ENCODE assay signal across 27 cellular contexts in the genomic region with DNA sequence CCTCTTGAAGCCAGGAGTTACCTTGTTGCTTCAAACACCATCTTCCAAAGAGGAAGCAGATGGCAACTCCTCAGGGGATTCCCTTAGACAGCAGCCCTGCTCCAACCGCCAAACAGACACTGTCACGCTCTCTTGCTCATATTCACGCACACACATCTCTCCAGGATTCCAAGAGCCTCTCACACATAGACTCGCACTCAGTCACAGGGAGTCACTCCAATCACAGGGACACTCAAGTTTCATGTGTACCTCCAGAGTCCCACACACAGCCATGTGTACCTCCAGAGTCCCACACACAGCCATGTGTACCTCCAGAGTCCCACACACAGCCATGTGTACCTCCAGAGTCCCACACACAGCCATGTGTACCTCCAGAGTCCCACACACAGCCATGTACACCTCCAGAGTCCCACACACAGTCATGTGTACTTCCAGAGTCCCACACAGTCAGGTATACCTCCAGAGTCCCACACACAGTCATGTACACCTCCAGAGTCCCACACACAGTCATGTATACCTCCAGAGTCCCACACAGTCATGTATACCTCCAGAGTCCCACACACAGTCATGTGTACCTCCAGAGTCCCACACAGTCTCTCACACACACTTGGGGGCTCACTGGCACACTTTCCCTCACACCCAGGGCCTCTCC. TPM values are rescaled to one million over a fixed set of nuclear protein-coding genes. Genes with fewer than 3 reads are reported as not detected.
DNase-seq lines count a peak whose midpoint lies in the region; TF ChIP-seq lines count a peak whose summit lies in the region.
"Had no signal": no experiment of that assay in that cellular context is flagged by ENCODE, and none has a peak within 500 bp of the region (broad histone marks: within the 10 kb centered on the region; RNA-seq: fewer than 3 reads in every experiment).

No MANE protein-coding gene starts in this region.

- H3K36me3 Mint-ChIP-seq in HFFc6 (ENCODE audit: low read depth): peaks cover 5% of the 10 kb centered on the region; the same call in 1 of the 2 replicates
- H3K36me3 Mint-ChIP-seq in endothelial cell (ENCODE audit: low read depth, unreplicated experiment): peaks cover 14% of the 10 kb centered on the region
- H3K36me3 Mint-ChIP-seq: activated CD4-positive, alpha-beta memory T cell treated with anti-CD3 and anti-CD28 coated beads for 36 hours; activated naive CD4-positive, alpha-beta T cell treated with anti-CD3 and anti-CD28 coated beads, Interleukin-2, amount 10 ng/mL, durations not matched to agents 7 days and 5 days; CD4-positive, CD25-positive, alpha-beta regulatory T cell; naive thymus-derived CD4-positive, alpha-beta T cell had no signal

- no peak for TF ChIP-seq CTCF in HFFc6 (IDR thresholded peaks at IDR 0.05)
- TF ChIP-seq CTCF in endothelial cell (IDR thresholded peaks at IDR 0.05; ENCODE audit: unreplicated experiment): no peak

- H3K9me3 Mint-ChIP-seq in HFFc6 (no peaks in the 10 kb centered on the region), endothelial cell (ENCODE audit: unreplicated experiment) (no peaks in the 10 kb centered on the region)
- H3K9me3 Mint-ChIP-seq: activated CD4-positive, alpha-beta memory T cell treated with anti-CD3 and anti-CD28 coated beads for 36 hours; activated naive CD4-positive, alpha-beta T cell treated with anti-CD3 and anti-CD28 coated beads, Interleukin-2, amount 10 ng/mL, durations not matched to agents 7 days and 5 days; activated T-helper 1 cell treated with anti-CD3 and anti-CD28 coated beads, Interleukin-12 subunit alpha, Interleukin-12 subunit beta, Interleukin-2, Interleukin-4 antibody, amounts not matched to agents 30 ng/mL and 10 ng/mL and 1 ng/mL, durations not matched to agents 14 hours and 24 hours and 36 hours; stimulated activated naive CD8-positive, alpha-beta T cell treated with anti-CD3 and anti-CD28 coated beads, Interleukin-15, Interleukin-2, amounts not matched to agents 100 ng/mL and 50 ng/mL, for 24 hours had no signal

- peak; percentile 73 for DNase-seq in D341Med (ENCODE audit: low spot score)
- DNase-seq in HFFc6: peak; percentile 29
- peak; percentile 95 to 98 for DNase-seq in NCI-H524 (lab: John Stamatoyannopoulos, UW)
- no peak for DNase-seq in endothelial cell (ENCODE audit: low spot score)
- no peak for DNase-seq in HCEC 1CT
- no peak for DNase-seq in NCI-H1436 (lab: John Stamatoyannopoulos, UW)
- DNase-seq in NCI-H748 (lab: John Stamatoyannopoulos, UW; ENCODE audit: unreplicated experiment): no peak
- DNase-seq: activated CD4-positive, alpha-beta memory T cell treated with anti-CD3 and anti-CD28 coated beads for 36 hours; activated CD4-positive, CD25-positive, alpha-beta regulatory T cell treated with anti-CD3 and anti-CD28 coated beads, Interleukin-2, amount 50 U/mL, for 72 hours; activated CD8-positive, alpha-beta memory T cell treated with anti-CD3 and anti-CD28 coated beads, Interleukin-2, amount 50 U/mL, for 4 hours; activated naive CD4-positive, alpha-beta T cell treated with anti-CD3 and anti-CD28 coated beads, Interleukin-2, amount 10 ng/mL, durations not matched to agents 7 days and 5 days; brain microvascular endothelial cell; CD4-positive, CD25-positive, alpha-beta regulatory T cell; kidney; midbrain; naive thymus-derived CD4-positive, alpha-beta T cell; NCI-H510A; T-helper 1 cell had no signal

- H3K27ac Mint-ChIP-seq in HFFc6 (no peak overlapping the region), endothelial cell (ENCODE audit: unreplicated experiment) (no peak overlapping the region)
- H3K27ac Mint-ChIP-seq: activated CD4-positive, alpha-beta memory T cell treated with anti-CD3 and anti-CD28 coated beads for 36 hours; activated naive CD4-positive, alpha-beta T cell treated with anti-CD3 and anti-CD28 coated beads, Interleukin-2, amount 10 ng/mL, durations not matched to agents 7 days and 5 days; activated T-helper 1 cell treated with anti-CD3 and anti-CD28 coated beads, Interleukin-12 subunit alpha, Interleukin-12 subunit beta, Interleukin-2, Interleukin-4 antibody, amounts not matched to agents 30 ng/mL and 10 ng/mL and 1 ng/mL, durations not matched to agents 14 hours and 24 hours and 36 hours; CD4-positive, CD25-positive, alpha-beta regulatory T cell; naive thymus-derived CD4-positive, alpha-beta T cell; stimulated activated naive CD8-positive, alpha-beta T cell treated with anti-CD3 and anti-CD28 coated beads, Interleukin-15, Interleukin-2, amounts not matched to agents 100 ng/mL and 50 ng/mL, for 24 hours had no signal

- peaks cover 29% of the 10 kb centered on the region for H3K27me3 Mint-ChIP-seq in HFFc6 (ENCODE audit: insufficient read depth)
- peaks cover 39% of the 10 kb centered on the region for H3K27me3 Mint-ChIP-seq in endothelial cell (ENCODE audit: unreplicated experiment)

- H3K4me3 Mint-ChIP-seq in HFFc6: no peak overlapping the region
- peak overlapping the region; percentile 11 for H3K4me3 Mint-ChIP-seq in endothelial cell (ENCODE audit: unreplicated experiment)
- H3K4me3 Mint-ChIP-seq: activated CD4-positive, alpha-beta memory T cell treated with anti-CD3 and anti-CD28 coated beads for 36 hours; activated naive CD4-positive, alpha-beta T cell treated with anti-CD3 and anti-CD28 coated beads, Interleukin-2, amount 10 ng/mL, durations not matched to agents 7 days and 5 days; activated T-helper 1 cell treated with anti-CD3 and anti-CD28 coated beads, Interleukin-12 subunit alpha, Interleukin-12 subunit beta, Interleukin-2, Interleukin-4 antibody, amounts not matched to agents 30 ng/mL and 10 ng/mL and 1 ng/mL, durations not matched to agents 14 hours and 24 hours and 36 hours; naive thymus-derived CD4-positive, alpha-beta T cell; stimulated activated naive CD8-positive, alpha-beta T cell treated with anti-CD3 and anti-CD28 coated beads, Interleukin-15, Interleukin-2, amounts not matched to agents 100 ng/mL and 50 ng/mL, for 24 hours had no signal

- H3K4me1 Mint-ChIP-seq in HFFc6 (ENCODE audit: low read depth) (peaks cover 15% of the 10 kb centered on the region), endothelial cell (ENCODE audit: unreplicated experiment) (peaks cover 24% of the 10 kb centered on the region)

RNA-seq across cellular contexts. Expression of gene VWA5B2, which starts 6.1 kb away (rescaled TPM):
- not detected for total RNA-seq in HFFc6 (2021; fragmentation: NEBNext Ultra II Directional; extraction: Animal tissue kit (Norgen Biotek cat#: 25700))
- total RNA-seq in endothelial cell (ENCODE audit: unreplicated experiment): 1.1 TPM
- total RNA-seq: activated CD4-positive, alpha-beta memory T cell treated with anti-CD3 and anti-CD28 coated beads for 36 hours; activated T-helper 1 cell treated with anti-CD3 and anti-CD28 coated beads, Interleukin-12 subunit alpha, Interleukin-12 subunit beta, Interleukin-2, Interleukin-4 antibody, amounts not matched to agents 30 ng/mL and 10 ng/mL and 1 ng/mL, durations not matched to agents 14 hours and 24 hours and 36 hours; CD4-positive, CD25-positive, alpha-beta regulatory T cell; H7; lower leg skin; naive thymus-derived CD4-positive, alpha-beta T cell; pulmonary artery endothelial cell; RPMI7951; SJSA1; thoracic aorta had no signal

RNA-seq across cellular contexts. Expression of gene ALG3, which starts 13.3 kb away (rescaled TPM):
- total RNA-seq in HFFc6 (2021; fragmentation: NEBNext Ultra II Directional; extraction: Animal tissue kit (Norgen Biotek cat#: 25700)): 10 to 100 TPM; 60.0 to 75.3 (median 69.5) TPM
- total RNA-seq in endothelial cell (ENCODE audit: unreplicated experiment): 38.6 TPM

RNA-seq across cellular contexts. Expression of gene EEF1AKMT4, which starts 14.0 kb away (rescaled TPM):
- total RNA-seq in HFFc6 (2021; fragmentation: NEBNext Ultra II Directional; extraction: Animal tissue kit (Norgen Biotek cat#: 25700)): 1 to 10 TPM; 3.3 to 4.8 (median 3.7) TPM
- 5.7 TPM for total RNA-seq in endothelial cell (ENCODE audit: unreplicated experiment)

RNA-seq across cellular contexts. Expression of gene CAMK2N2, which starts 25.8 kb away (rescaled TPM):
- 1 to 10 TPM; 2.7 to 6.0 (median 3.4) TPM for total RNA-seq in HFFc6 (2021; fragmentation: NEBNext Ultra II Directional; extraction: Animal tissue kit (Norgen Biotek cat#: 25700))
- total RNA-seq in endothelial cell (ENCODE audit: unreplicated experiment): not detected
- total RNA-seq: lower leg skin; naive thymus-derived CD4-positive, alpha-beta T cell; pulmonary artery endothelial cell; thoracic aorta had no signal

RNA-seq across cellular contexts. Expression of gene ECE2, which starts 40.3 kb away (rescaled TPM):
- total RNA-seq in HFFc6 (2021; fragmentation: NEBNext Ultra II Directional; extraction: Animal tissue kit (Norgen Biotek cat#: 25700)): not detected
- not detected for total RNA-seq in endothelial cell (ENCODE audit: unreplicated experiment)
- total RNA-seq: activated CD4-positive, alpha-beta memory T cell treated with anti-CD3 and anti-CD28 coated beads for 36 hours; activated T-helper 1 cell treated with anti-CD3 and anti-CD28 coated beads, Interleukin-12 subunit alpha, Interleukin-12 subunit beta, Interleukin-2, Interleukin-4 antibody, amounts not matched to agents 30 ng/mL and 10 ng/mL and 1 ng/mL, durations not matched to agents 14 hours and 24 hours and 36 hours; CD4-positive, CD25-positive, alpha-beta regulatory T cell; H7; kidney; lower leg skin; naive thymus-derived CD4-positive, alpha-beta T cell; omental fat pad; pulmonary artery endothelial cell; RPMI7951; SJSA1; thoracic aorta had no signal

Comparison
In these comparisons a context has a peak if more than half of its experiments do, and no peak if none do; other contexts are left out.
1. DNase-seq: peak in D341Med (single experiment), HFFc6 (single experiment) and NCI-H524 (2 of 2); none in endothelial cell (single experiment), HCEC 1CT (single experiment), NCI-H1436 (single experiment) and NCI-H748 (single experiment).